ENCODE assay signal across 1 cellular context in the genomic region with DNA sequence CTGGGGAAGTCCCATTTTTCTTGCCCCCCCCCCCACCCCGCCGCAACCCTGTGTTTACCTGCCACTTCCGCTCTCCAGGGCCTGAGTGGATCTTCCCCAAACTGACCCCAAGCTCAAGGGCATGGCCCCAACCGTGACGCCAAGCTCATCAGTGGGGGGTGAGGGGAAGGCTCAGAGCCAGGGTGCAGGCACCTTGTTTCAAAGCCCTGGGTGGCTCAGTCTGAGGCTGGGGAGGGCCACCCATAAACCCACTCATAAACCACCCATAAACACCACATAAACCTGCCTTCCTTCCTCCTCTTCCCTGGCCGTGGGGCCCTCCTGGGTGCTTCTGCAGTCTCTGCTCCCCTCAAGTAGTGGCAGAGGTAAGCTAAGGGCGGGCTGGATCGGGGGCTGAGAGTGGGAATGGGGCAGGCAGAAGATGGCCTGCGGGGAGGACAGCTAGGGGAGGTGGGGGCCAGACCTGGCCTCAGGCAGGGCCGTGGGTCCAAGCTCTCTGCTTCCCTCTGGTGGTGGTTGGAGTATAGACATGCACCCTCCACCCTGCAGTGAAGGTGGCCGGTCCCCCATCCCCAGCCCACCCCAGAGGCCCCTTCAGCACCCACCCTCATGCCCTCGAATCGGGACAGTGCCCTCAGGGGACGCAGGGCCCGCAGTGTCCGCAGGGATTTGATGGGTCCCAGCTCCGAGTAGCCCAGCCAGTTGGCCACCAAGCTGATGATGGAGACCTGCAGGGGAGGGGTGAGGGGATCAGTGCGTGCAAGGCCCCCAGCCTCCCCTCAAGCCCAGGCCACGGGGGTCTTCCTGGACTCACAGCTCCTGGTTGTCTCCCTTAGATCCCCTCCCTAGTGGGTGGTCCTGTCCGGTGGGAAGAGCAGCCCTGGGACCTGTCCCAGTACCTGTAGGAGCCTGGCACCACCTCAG.
TF ChIP-seq lines count a peak whose summit lies in the region.

No MANE protein-coding gene starts in this region.

TF ChIP-seq in K562, 482 proteins besides CTCF, POLR2A, EP300 and RAD21:
- TF ChIP-seq, protein P1, sequence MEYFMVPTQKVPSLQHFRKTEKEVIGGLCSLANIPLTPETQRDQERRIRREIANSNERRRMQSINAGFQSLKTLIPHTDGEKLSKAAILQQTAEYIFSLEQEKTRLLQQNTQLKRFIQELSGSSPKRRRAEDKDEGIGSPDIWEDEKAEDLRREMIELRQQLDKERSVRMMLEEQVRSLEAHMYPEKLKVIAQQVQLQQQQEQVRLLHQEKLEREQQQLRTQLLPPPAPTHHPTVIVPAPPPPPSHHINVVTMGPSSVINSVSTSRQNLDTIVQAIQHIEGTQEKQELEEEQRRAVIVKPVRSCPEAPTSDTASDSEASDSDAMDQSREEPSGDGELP (CRISPR knock-in tag; IDR thresholded peaks at IDR 0.05; ENCODE audit: borderline replicate concordance): 0 out of 2 replicates have a peak, but pooled peaks have one; percentile 39
- TF ChIP-seq DPF2 (IDR thresholded peaks at IDR 0.05) (no peak), ZNF263 (CRISPR knock-in tag; IDR thresholded peaks at IDR 0.05; ENCODE audit: borderline replicate concordance) (peak; percentile 75), GABPB1 (CRISPR knock-in tag; IDR thresholded peaks at IDR 0.05) (peak; percentile 9; the same call in 1 of the 2 replicates), ZNF324 (CRISPR knock-in tag; IDR thresholded peaks at IDR 0.05) (no peak), YY1 (IDR thresholded peaks at IDR 0.05; ENCODE audit: borderline replicate concordance in 1 of 3, control insufficient read depth in 1 of 3, extremely low read depth in 1 of 3, insufficient read depth in 3 of 3, insufficient read length in 1 of 3, insufficient replicate concordance in 2 of 3, low read depth in 1 of 3, low read length in 2 of 3) (peak in 1 of 3 experiments; percentile 11), MAZ (CRISPR knock-in tag; conservative IDR thresholded peaks at IDR 0.05 in 1 of 2, IDR thresholded peaks at IDR 0.05 in 1 of 2) (peak in 1 of 2 experiments; percentile 83; a peak in 2 of 4 replicates), JUND (IDR thresholded peaks at IDR 0.05; ENCODE audit: borderline replicate concordance, low read depth, low read length) (0 out of 2 replicates have a peak, but pooled peaks have one; percentile 20), JUND (tag; IDR thresholded peaks at IDR 0.05; ENCODE audit: borderline replicate concordance, low read depth, low read length) (no peak), POLR2G (IDR thresholded peaks at IDR 0.05; ENCODE audit: low read depth, low read length) (peak; percentile 39; the same call in 1 of the 2 replicates), SMC3 (conservative IDR thresholded peaks at IDR 0.05; ENCODE audit: insufficient read depth, low read depth, low read length) (peak; percentile 55; the same call in 1 of the 2 replicates), MIER1 (IDR thresholded peaks at IDR 0.05; ENCODE audit: low read depth) (no peak)
- TF ChIP-seq, protein P2, sequence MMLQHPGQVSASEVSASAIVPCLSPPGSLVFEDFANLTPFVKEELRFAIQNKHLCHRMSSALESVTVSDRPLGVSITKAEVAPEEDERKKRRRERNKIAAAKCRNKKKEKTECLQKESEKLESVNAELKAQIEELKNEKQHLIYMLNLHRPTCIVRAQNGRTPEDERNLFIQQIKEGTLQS (IDR thresholded peaks at IDR 0.05): peak; percentile 29; the same call in 1 of the 2 replicates
- TF ChIP-seq, protein P2 (CRISPR knock-in tag; conservative IDR thresholded peaks at IDR 0.05): no peak
- TF ChIP-seq, protein P3, sequence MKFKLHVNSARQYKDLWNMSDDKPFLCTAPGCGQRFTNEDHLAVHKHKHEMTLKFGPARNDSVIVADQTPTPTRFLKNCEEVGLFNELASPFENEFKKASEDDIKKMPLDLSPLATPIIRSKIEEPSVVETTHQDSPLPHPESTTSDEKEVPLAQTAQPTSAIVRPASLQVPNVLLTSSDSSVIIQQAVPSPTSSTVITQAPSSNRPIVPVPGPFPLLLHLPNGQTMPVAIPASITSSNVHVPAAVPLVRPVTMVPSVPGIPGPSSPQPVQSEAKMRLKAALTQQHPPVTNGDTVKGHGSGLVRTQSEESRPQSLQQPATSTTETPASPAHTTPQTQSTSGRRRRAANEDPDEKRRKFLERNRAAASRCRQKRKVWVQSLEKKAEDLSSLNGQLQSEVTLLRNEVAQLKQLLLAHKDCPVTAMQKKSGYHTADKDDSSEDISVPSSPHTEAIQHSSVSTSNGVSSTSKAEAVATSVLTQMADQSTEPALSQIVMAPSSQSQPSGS (CRISPR knock-in tag; IDR thresholded peaks at IDR 0.05): no peak
- TF ChIP-seq, protein P4, sequence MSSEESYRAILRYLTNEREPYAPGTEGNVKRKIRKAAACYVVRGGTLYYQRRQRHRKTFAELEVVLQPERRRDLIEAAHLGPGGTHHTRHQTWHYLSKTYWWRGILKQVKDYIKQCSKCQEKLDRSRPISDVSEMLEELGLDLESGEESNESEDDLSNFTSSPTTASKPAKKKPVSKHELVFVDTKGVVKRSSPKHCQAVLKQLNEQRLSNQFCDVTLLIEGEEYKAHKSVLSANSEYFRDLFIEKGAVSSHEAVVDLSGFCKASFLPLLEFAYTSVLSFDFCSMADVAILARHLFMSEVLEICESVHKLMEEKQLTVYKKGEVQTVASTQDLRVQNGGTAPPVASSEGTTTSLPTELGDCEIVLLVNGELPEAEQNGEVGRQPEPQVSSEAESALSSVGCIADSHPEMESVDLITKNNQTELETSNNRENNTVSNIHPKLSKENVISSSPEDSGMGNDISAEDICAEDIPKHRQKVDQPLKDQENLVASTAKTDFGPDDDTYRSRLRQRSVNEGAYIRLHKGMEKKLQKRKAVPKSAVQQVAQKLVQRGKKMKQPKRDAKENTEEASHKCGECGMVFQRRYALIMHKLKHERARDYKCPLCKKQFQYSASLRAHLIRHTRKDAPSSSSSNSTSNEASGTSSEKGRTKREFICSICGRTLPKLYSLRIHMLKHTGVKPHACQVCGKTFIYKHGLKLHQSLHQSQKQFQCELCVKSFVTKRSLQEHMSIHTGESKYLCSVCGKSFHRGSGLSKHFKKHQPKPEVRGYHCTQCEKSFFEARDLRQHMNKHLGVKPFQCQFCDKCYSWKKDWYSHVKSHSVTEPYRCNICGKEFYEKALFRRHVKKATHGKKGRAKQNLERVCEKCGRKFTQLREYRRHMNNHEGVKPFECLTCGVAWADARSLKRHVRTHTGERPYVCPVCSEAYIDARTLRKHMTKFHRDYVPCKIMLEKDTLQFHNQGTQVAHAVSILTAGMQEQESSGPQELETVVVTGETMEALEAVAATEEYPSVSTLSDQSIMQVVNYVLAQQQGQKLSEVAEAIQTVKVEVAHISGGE (CRISPR knock-in tag; IDR thresholded peaks at IDR 0.05): peak in 1 of 3 experiments; percentile 16; a peak in 1 of 6 replicates
- TF ChIP-seq, protein P5, sequence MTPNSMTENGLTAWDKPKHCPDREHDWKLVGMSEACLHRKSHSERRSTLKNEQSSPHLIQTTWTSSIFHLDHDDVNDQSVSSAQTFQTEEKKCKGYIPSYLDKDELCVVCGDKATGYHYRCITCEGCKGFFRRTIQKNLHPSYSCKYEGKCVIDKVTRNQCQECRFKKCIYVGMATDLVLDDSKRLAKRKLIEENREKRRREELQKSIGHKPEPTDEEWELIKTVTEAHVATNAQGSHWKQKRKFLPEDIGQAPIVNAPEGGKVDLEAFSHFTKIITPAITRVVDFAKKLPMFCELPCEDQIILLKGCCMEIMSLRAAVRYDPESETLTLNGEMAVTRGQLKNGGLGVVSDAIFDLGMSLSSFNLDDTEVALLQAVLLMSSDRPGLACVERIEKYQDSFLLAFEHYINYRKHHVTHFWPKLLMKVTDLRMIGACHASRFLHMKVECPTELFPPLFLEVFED (CRISPR knock-in tag; conservative IDR thresholded peaks at IDR 0.05): 0 out of 2 replicates have a peak, but pooled peaks have one; percentile 23
- TF ChIP-seq, protein P6, sequence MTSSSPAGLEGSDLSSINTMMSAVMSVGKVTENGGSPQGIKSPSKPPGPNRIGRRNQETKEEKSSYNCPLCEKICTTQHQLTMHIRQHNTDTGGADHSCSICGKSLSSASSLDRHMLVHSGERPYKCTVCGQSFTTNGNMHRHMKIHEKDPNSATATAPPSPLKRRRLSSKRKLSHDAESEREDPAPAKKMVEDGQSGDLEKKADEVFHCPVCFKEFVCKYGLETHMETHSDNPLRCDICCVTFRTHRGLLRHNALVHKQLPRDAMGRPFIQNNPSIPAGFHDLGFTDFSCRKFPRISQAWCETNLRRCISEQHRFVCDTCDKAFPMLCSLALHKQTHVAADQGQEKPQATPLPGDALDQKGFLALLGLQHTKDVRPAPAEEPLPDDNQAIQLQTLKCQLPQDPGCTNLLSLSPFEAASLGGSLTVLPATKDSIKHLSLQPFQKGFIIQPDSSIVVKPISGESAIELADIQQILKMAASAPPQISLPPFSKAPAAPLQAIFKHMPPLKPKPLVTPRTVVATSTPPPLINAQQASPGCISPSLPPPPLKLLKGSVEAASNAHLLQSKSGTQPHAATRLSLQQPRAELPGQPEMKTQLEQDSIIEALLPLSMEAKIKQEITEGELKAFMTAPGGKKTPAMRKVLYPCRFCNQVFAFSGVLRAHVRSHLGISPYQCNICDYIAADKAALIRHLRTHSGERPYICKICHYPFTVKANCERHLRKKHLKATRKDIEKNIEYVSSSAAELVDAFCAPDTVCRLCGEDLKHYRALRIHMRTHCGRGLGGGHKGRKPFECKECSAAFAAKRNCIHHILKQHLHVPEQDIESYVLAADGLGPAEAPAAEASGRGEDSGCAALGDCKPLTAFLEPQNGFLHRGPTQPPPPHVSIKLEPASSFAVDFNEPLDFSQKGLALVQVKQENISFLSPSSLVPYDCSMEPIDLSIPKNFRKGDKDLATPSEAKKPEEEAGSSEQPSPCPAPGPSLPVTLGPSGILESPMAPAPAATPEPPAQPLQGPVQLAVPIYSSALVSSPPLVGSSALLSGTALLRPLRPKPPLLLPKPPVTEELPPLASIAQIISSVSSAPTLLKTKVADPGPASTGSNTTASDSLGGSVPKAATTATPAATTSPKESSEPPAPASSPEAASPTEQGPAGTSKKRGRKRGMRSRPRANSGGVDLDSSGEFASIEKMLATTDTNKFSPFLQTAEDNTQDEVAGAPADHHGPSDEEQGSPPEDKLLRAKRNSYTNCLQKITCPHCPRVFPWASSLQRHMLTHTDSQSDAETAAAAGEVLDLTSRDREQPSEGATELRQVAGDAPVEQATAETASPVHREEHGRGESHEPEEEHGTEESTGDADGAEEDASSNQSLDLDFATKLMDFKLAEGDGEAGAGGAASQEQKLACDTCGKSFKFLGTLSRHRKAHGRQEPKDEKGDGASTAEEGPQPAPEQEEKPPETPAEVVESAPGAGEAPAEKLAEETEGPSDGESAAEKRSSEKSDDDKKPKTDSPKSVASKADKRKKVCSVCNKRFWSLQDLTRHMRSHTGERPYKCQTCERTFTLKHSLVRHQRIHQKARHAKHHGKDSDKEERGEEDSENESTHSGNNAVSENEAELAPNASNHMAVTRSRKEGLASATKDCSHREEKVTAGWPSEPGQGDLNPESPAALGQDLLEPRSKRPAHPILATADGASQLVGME (CRISPR knock-in tag; IDR thresholded peaks at IDR 0.05): no peak
- TF ChIP-seq, protein P7, sequence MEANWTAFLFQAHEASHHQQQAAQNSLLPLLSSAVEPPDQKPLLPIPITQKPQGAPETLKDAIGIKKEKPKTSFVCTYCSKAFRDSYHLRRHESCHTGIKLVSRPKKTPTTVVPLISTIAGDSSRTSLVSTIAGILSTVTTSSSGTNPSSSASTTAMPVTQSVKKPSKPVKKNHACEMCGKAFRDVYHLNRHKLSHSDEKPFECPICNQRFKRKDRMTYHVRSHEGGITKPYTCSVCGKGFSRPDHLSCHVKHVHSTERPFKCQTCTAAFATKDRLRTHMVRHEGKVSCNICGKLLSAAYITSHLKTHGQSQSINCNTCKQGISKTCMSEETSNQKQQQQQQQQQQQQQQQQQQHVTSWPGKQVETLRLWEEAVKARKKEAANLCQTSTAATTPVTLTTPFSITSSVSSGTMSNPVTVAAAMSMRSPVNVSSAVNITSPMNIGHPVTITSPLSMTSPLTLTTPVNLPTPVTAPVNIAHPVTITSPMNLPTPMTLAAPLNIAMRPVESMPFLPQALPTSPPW (CRISPR knock-in tag; IDR thresholded peaks at IDR 0.05): peak; percentile 42
- TF ChIP-seq, protein P8, sequence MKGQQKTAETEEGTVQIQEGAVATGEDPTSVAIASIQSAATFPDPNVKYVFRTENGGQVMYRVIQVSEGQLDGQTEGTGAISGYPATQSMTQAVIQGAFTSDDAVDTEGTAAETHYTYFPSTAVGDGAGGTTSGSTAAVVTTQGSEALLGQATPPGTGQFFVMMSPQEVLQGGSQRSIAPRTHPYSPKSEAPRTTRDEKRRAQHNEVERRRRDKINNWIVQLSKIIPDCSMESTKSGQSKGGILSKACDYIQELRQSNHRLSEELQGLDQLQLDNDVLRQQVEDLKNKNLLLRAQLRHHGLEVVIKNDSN (CRISPR knock-in tag; IDR thresholded peaks at IDR 0.05): peak; percentile 21; the same call in 1 of the 2 replicates
